Comparison of ENCODE assay signal across 7 cellular contexts in genomic region chr16:58256108-58256507, GRCh38. TPM values are rescaled to one million over a fixed set of nuclear protein-coding genes. Genes with fewer than 3 reads are reported as not detected.
"Had no signal": no experiment of that assay in that cellular context is flagged by ENCODE, and none has a peak within 500 bp of the region (broad histone marks: within the 10 kb centered on the region; RNA-seq: fewer than 3 reads in every experiment).

No MANE protein-coding gene starts in this region.

- H3K4me3 ChIP-seq: GM12878 had no signal

- FAIRE-seq: G401.6, GM12878, GM12892, GM18507 had no signal

- ATAC-seq: GM12878 had no signal

- DNase-seq: GDM1, GF-D8 had no signal

RNA-seq across cellular contexts. Expression of gene PRSS54, which starts 38.7 kb away (rescaled TPM):
- total RNA-seq: G401, GM12878 had no signal
- polyA plus RNA-seq: GM12878 had no signal
